ENCODE assay signal across 1 cellular context in genomic region chr12:62290804-62291203, GRCh38.
TF ChIP-seq lines count a peak whose summit lies in the region.

No MANE protein-coding gene starts in this region.

TF ChIP-seq in IMR-90, 13 proteins besides CTCF, POLR2A, EP300 and RAD21 (continued from another document):
- TF ChIP-seq ELK1 (IDR thresholded peaks at IDR 0.05; ENCODE audit: borderline replicate concordance, low read depth, low read length) (no peak), CEBPB (IDR thresholded peaks at IDR 0.05; ENCODE audit: low read depth, low read length) (no peak), FOS (IDR thresholded peaks at IDR 0.05; ENCODE audit: low read depth, low read length) (no peak), NFE2L2 (IDR thresholded peaks at IDR 0.05; ENCODE audit: low read depth, low read length) (no peak), BHLHE40 (IDR thresholded peaks at IDR 0.05; ENCODE audit: low read depth, low read length) (no peak), USF2 (IDR thresholded peaks at IDR 0.05; ENCODE audit: low read depth, low read length) (no peak), MAZ (IDR thresholded peaks at IDR 0.05; ENCODE audit: borderline replicate concordance, low read depth, low read length) (no peak), MAFK (IDR thresholded peaks at IDR 0.05; ENCODE audit: low read depth, low read length) (no peak)
